Comparison of ENCODE assay signal across 20 cellular contexts in the genomic region with DNA sequence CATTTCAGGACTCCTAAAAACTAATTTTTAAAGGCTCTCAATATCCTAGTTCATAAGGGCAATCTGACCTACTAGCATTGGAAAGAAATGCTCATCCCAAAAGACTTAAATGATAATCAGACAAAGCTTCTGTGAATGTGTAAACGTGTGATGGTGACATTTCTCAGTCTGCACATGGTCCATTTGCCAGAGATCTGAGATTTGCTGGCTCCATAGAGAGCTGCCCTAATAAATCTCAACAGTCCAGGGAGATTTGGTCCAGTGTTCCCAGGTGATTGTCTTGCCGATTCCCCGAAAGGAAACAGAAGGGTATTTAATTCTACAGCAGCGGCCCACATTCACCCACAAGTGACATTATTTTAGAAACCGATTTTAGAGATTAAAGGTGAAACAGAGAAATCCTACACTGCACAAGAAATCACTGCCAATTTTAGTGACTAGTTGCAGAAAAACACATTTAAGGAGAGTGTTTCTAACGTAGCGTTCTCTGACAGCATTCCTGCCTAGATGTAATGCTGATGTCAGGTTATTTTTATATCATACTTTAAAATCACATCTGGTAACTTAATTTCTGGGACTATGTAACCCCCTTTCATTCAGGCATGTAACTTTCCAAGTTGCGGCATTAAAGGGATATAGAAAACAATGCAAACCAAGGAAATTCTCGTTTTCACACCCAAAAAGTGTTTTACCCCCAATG.
"Had no signal": no experiment of that assay in that cellular context is flagged by ENCODE, and none has a peak within 500 bp of the region (broad histone marks: within the 10 kb centered on the region; RNA-seq: fewer than 3 reads in every experiment).

No MANE protein-coding gene starts in this region.

- H3K27ac Mint-ChIP-seq: activated CD4-positive, alpha-beta T cell treated with anti-CD3 and anti-CD28 coated beads for 36 hours; activated CD8-positive, alpha-beta T cell treated with anti-CD3 and anti-CD28 coated beads, Interleukin-2, amount 10 ng/mL, durations not matched to agents 7 days and 5 days; activated naive CD8-positive, alpha-beta T cell treated with anti-CD3 and anti-CD28 coated beads, Interleukin-2, amount 50 U/mL, for 24 hours; mesothelial cell of epicardium; naive B cell; stimulated activated naive CD8-positive, alpha-beta T cell treated with anti-CD3 and anti-CD28 coated beads, Interleukin-15, amount 100 ng/mL, for 72 hours; T-cell had no signal

- DNase-seq: activated CD4-positive, alpha-beta T cell treated with anti-CD3 and anti-CD28 coated beads for 36 hours; activated CD8-positive, alpha-beta memory T cell treated with anti-CD3 and anti-CD28 coated beads, Interleukin-2, amount 50 U/mL, for 48 hours; activated CD8-positive, alpha-beta T cell treated with anti-CD3 and anti-CD28 coated beads, Interleukin-2, amount 10 ng/mL, durations not matched to agents 7 days and 5 days; activated naive CD4-positive, alpha-beta T cell treated with Interleukin-2 at 50 U/mL for 16 hours; activated naive CD8-positive, alpha-beta T cell treated with anti-CD3 and anti-CD28 coated beads, Interleukin-2, amount 50 U/mL, for 24 hours; foreskin melanocyte; heart right ventricle; islet precursor cell; naive B cell; stimulated activated CD4-positive, alpha-beta T cell treated with anti-CD3 and anti-CD28 coated beads, Interleukin-15, amount 100 ng/mL, for 24 hours; stimulated activated CD4-positive, alpha-beta T cell treated with anti-CD3 and anti-CD28 coated beads, Interleukin-4, amount 100 ng/mL, for 24 hours; stimulated activated naive CD8-positive, alpha-beta T cell treated with anti-CD3 and anti-CD28 coated beads, Interleukin-15, amount 100 ng/mL, for 72 hours; T-cell; T1000 had no signal

- H3K4me1 Mint-ChIP-seq: naive B cell had no signal

- H3K9me3 ChIP-seq: thoracic aorta had no signal

- H3K4me3 Mint-ChIP-seq: activated CD4-positive, alpha-beta T cell treated with anti-CD3 and anti-CD28 coated beads for 36 hours; activated CD8-positive, alpha-beta T cell treated with anti-CD3 and anti-CD28 coated beads, Interleukin-2, amount 10 ng/mL, durations not matched to agents 7 days and 5 days; activated naive CD8-positive, alpha-beta T cell treated with anti-CD3 and anti-CD28 coated beads, Interleukin-2, amount 50 U/mL, for 24 hours; mesothelial cell of epicardium; naive B cell; stimulated activated naive CD8-positive, alpha-beta T cell treated with anti-CD3 and anti-CD28 coated beads, Interleukin-15, amount 100 ng/mL, for 72 hours; T-cell had no signal

- H3K36me3 Mint-ChIP-seq: T-cell had no signal

- FAIRE-seq: astrocyte, urothelium cell line had no signal

- H3K36me3 ChIP-seq: heart right ventricle, thoracic aorta had no signal

- H3K4me3 ChIP-seq: dorsolateral prefrontal cortex, heart right ventricle, thoracic aorta had no signal

- H3K9me3 Mint-ChIP-seq: activated naive CD8-positive, alpha-beta T cell treated with anti-CD3 and anti-CD28 coated beads, Interleukin-2, amount 50 U/mL, for 24 hours had no signal

- H3K27ac ChIP-seq: dorsolateral prefrontal cortex, heart right ventricle, thoracic aorta, VCaP had no signal
